Comparison of ENCODE assay signal across 2 cellular contexts in genomic region chr19:40453943-40454342, GRCh38.
TF ChIP-seq lines count a peak whose summit lies in the region.
"Not testable (repeated sequence)": the region's sequence is repeated elsewhere in the genome, so short reads cannot be mapped to it uniquely, and the experiment has no call there.

No MANE protein-coding gene starts in this region.

TF ChIP-seq in A549, 52 proteins besides CTCF, POLR2A, EP300 and RAD21:
- peak in 1 of 2 experiments; percentile 19; a peak in 1 of 4 replicates for TF ChIP-seq CEBPB (IDR thresholded peaks at IDR 0.05)

TF ChIP-seq in K562, 482 proteins besides CTCF, POLR2A, EP300 and RAD21:
- TF ChIP-seq, protein P1, sequence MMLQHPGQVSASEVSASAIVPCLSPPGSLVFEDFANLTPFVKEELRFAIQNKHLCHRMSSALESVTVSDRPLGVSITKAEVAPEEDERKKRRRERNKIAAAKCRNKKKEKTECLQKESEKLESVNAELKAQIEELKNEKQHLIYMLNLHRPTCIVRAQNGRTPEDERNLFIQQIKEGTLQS (IDR thresholded peaks at IDR 0.05) = peak; percentile 65
- TF ChIP-seq, protein P1 (CRISPR knock-in tag; conservative IDR thresholded peaks at IDR 0.05) = not testable (repeated sequence)
- peak; percentile 26; the same call in 1 of the 2 replicates for TF ChIP-seq RBFOX2 (IDR thresholded peaks at IDR 0.05; ENCODE audit: low read depth, low read length)
- TF ChIP-seq ATF7 (IDR thresholded peaks at IDR 0.05) = peak; percentile 34; the same call in 1 of the 2 replicates
- peak; percentile 22; the same call in 1 of the 2 replicates for TF ChIP-seq MYNN (IDR thresholded peaks at IDR 0.05)
- not testable (repeated sequence) for TF ChIP-seq MYNN (CRISPR knock-in tag; IDR thresholded peaks at IDR 0.05)
TF ChIP-seq in K562: peak in this region for 4; not testable (repeated sequence) for 478.
